In the genomic region with DNA sequence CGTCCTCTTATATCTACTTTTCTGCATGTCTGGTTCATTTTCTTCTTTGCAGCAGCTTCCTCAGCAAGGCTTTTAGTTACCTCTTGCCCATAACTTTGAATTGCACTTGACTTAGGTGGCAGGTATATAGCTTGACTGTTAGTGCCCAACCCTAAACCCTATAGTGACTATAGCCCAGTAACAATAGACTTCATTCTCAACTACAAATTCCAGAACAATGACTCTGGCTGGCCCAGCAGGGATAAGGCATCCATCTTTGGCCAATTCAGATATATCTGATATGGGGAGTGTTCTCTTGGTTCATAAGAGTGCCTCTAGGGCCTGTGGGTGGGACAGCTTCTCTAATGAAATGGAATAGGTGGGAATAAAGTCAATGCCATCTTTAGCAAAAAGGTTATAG, we compare ENCODE assay signal across 27 cellular contexts.
"Had no signal": no experiment of that assay in that cellular context is flagged by ENCODE, and none has a peak within 500 bp of the region (broad histone marks: within the 10 kb centered on the region; RNA-seq: fewer than 3 reads in every experiment).

No MANE protein-coding gene starts in this region.

- H3K4me1 ChIP-seq: neural progenitor cell, parathyroid adenoma, psoas muscle, right lobe of liver, sigmoid colon, stomach, thyroid gland, tibial nerve, upper lobe of left lung had no signal

- H3K4me3 Mint-ChIP-seq: nephron; neural progenitor cell; stimulated activated effector memory CD8-positive, alpha-beta T cell treated with anti-CD3 and anti-CD28 coated beads, Interleukin-12 subunit alpha, Interleukin-12 subunit beta, amount 100 ng/mL, for 72 hours; stimulated activated naive B cell treated with anti-CD40 and anti-IgM and Interleukin-4, amounts not matched to agents 10 μg/mL and 1 μg/mL and 100 μg/mL, for 72 hours; stimulated activated naive CD8-positive, alpha-beta T cell treated with anti-CD3 and anti-CD28 coated beads, Interleukin-15, Interleukin-2, amounts not matched to agents 100 ng/mL and 50 ng/mL, for 24 hours had no signal

- DNase-seq: occipital lobe; ovary; posterior cingulate gyrus; psoas muscle; right cardiac atrium; right lobe of liver; sigmoid colon; small intestine; stimulated activated CD4-positive, alpha-beta T cell treated with anti-CD3 and anti-CD28 coated beads, Interleukin-15, amount 100 ng/mL, for 24 hours; stimulated activated CD4-positive, alpha-beta T cell treated with anti-CD3 and anti-CD28 coated beads, Interleukin-2, amount 100 ng/mL, for 24 hours; stimulated activated CD4-positive, alpha-beta T cell treated with anti-CD3 and anti-CD28 coated beads, Interleukin-2, amount 100 ng/mL, for 48 hours; stimulated activated CD4-positive, alpha-beta T cell treated with anti-CD3 and anti-CD28 coated beads, Interleukin-4, amount 100 ng/mL, for 24 hours; stimulated activated naive B cell treated with anti-CD40 and anti-IgM and Interleukin-4, amounts not matched to agents 10 μg/mL and 1 μg/mL and 100 μg/mL, for 72 hours; stimulated activated naive CD4-positive, alpha-beta T cell treated with Interleukin-2 at 50 U/mL for 16 hours; stomach; thyroid gland; trophoblast cell; upper lobe of left lung had no signal

- ATAC-seq: psoas muscle; right cardiac atrium; right lobe of liver; stimulated activated effector memory CD8-positive, alpha-beta T cell treated with anti-CD3 and anti-CD28 coated beads, Interleukin-12 subunit alpha, Interleukin-12 subunit beta, amount 100 ng/mL, for 72 hours; stimulated activated naive B cell treated with anti-CD40 and anti-IgM and Interleukin-4, amounts not matched to agents 10 μg/mL and 1 μg/mL and 100 μg/mL, for 72 hours had no signal

- H3K36me3 Mint-ChIP-seq: neural progenitor cell; stimulated activated effector memory CD8-positive, alpha-beta T cell treated with anti-CD3 and anti-CD28 coated beads, Interleukin-12 subunit alpha, Interleukin-12 subunit beta, amount 100 ng/mL, for 72 hours; stimulated activated naive B cell treated with anti-CD40 and anti-IgM and Interleukin-4, amounts not matched to agents 10 μg/mL and 1 μg/mL and 100 μg/mL, for 72 hours had no signal

- H3K4me1 Mint-ChIP-seq: nephron; neural progenitor cell; stimulated activated effector memory CD8-positive, alpha-beta T cell treated with anti-CD3 and anti-CD28 coated beads, Interleukin-12 subunit alpha, Interleukin-12 subunit beta, amount 100 ng/mL, for 72 hours; stimulated activated naive B cell treated with anti-CD40 and anti-IgM and Interleukin-4, amounts not matched to agents 10 μg/mL and 1 μg/mL and 100 μg/mL, for 72 hours had no signal

- H3K4me2 ChIP-seq: neural progenitor cell had no signal

- H3K79me2 ChIP-seq: parathyroid adenoma had no signal

- H3K9me3 ChIP-seq: ovary, psoas muscle, right lobe of liver, sigmoid colon, stomach, thoracic aorta, thyroid gland, upper lobe of left lung, vagina had no signal

- H3K27ac Mint-ChIP-seq: nephron; neural progenitor cell; progenitor cell of endocrine pancreas; stimulated activated effector memory CD8-positive, alpha-beta T cell treated with anti-CD3 and anti-CD28 coated beads, Interleukin-12 subunit alpha, Interleukin-12 subunit beta, amount 100 ng/mL, for 72 hours; stimulated activated naive B cell treated with anti-CD40 and anti-IgM and Interleukin-4, amounts not matched to agents 10 μg/mL and 1 μg/mL and 100 μg/mL, for 72 hours; stimulated activated naive CD8-positive, alpha-beta T cell treated with anti-CD3 and anti-CD28 coated beads, Interleukin-15, Interleukin-2, amounts not matched to agents 100 ng/mL and 50 ng/mL, for 24 hours had no signal

- H3K9me3 Mint-ChIP-seq: neural progenitor cell; stimulated activated effector memory CD8-positive, alpha-beta T cell treated with anti-CD3 and anti-CD28 coated beads, Interleukin-12 subunit alpha, Interleukin-12 subunit beta, amount 100 ng/mL, for 72 hours; stimulated activated naive B cell treated with anti-CD40 and anti-IgM and Interleukin-4, amounts not matched to agents 10 μg/mL and 1 μg/mL and 100 μg/mL, for 72 hours had no signal

- H3K4me3 ChIP-seq: neural progenitor cell, ovary, psoas muscle, right lobe of liver, sigmoid colon, stomach, thoracic aorta, thyroid gland, tibial nerve, upper lobe of left lung, vagina had no signal

- H3K27me3 ChIP-seq: neural progenitor cell, ovary, right lobe of liver, sigmoid colon, stomach, thyroid gland, tibial nerve, upper lobe of left lung, vagina had no signal

- H3K9ac ChIP-seq: neural progenitor cell, parathyroid adenoma had no signal

- H3K36me3 ChIP-seq: neural progenitor cell, ovary, right lobe of liver, sigmoid colon, stomach, thoracic aorta, thyroid gland, tibial nerve, upper lobe of left lung, vagina had no signal

- H2AFZ ChIP-seq: neural progenitor cell, parathyroid adenoma had no signal

- H3K27ac ChIP-seq: neural progenitor cell, ovary, parathyroid adenoma, psoas muscle, right lobe of liver, sigmoid colon, stomach, thoracic aorta, thyroid gland, tibial nerve, upper lobe of left lung, vagina had no signal
